In the genomic region with DNA sequence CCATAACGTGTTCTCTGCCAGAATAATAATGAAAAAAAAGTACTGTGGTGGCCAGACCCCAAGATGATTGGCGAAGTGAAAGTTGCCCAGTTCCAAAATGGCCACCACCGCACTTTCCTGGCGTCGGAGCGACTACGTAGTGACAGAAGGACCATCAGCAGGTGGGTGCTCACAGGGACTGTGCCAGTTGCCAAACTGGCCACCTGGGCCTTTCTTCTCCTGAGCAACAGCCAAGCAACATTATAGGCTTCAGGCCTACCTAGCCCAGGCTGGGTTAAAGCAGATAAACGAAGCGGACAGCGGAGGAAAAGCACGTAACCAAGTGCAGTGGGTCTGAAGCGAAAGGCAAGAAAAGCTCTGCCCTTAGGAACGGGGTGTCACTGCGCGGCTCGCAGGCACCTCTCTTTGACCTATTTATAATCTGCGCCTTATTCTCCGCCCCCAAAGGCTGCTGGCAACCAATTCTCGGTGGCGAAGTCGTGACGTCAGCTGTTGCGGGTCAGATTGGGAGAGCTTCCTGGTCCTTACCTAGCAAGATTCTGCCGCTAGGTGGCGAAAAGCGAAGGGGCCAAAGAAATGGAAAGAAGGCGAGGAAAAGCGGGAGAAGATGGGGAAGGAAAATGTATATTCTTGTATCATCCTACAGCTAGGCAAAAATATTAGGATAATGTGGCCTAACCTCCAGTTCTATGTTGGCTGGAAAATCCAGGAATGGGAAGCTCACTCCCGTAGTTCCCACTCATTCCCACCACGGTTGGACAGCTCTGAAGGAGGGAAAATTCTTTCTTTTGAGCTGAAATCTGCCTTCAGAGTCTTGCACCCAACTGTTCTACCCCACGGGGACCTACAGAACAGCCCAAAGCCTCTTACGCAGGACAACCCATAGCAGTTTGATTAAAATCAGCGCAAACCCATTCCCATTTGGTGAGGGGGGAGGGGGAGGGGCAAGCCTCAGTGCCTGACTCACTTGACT, we compare ENCODE assay signal across 8 cellular contexts. TPM values are rescaled to one million over a fixed set of nuclear protein-coding genes. Genes with fewer than 3 reads are reported as not detected.
DNase-seq lines count a peak whose midpoint lies in the region; ATAC-seq, FAIRE-seq and TF ChIP-seq lines count a peak whose summit lies in the region.

No MANE protein-coding gene starts in this region.

- BruUV-seq in MCF 10A (replicated peaks; lab: Mats Ljungman, UMichigan), result TSS peak; percentile 97

- peak; percentile 93 to 94 for ATAC-seq in A549
- ATAC-seq in HG03066 (IDR thresholded peaks at IDR 0.05; ENCODE audit: low read depth, unreplicated experiment), result peak; percentile 94

- H3K36me3 ChIP-seq in skeletal muscle tissue (ENCODE audit: control insufficient read depth in 3 of 3, insufficient read depth in 3 of 3, low read length in 3 of 3), result no peaks in the 10 kb centered on the region

- no peak for TF ChIP-seq EP300 in A549 (IDR thresholded peaks at IDR 0.05)

- CTCF ChIA-PET in A549 (lab: Yijun Ruan, JAX), result interaction anchor here (0.8 to 12.2 kb wide), 20 partner anchors 11 to 809 kb away, joined by 3 to 183 read pairs (median 4); a partner anchor contains a TSS
- CTCF ChIA-PET in MCF 10A (lab: Yijun Ruan, JAX), result interaction anchor here (0.6 to 12.8 kb wide), 36 partner anchors 8 to 1544 kb away, joined by 3 to 369 read pairs (median 5); a partner anchor contains a TSS

- H3K4me3 Mint-ChIP-seq in MCF 10A (ENCODE audit: unreplicated experiment), result peak overlapping the region; percentile 88

- no peaks in the 10 kb centered on the region for H3K9me3 ChIP-seq in A549
- H3K9me3 ChIP-seq in iPS-18c (ENCODE audit: control insufficient read depth, insufficient read depth, low read length), result no peaks in the 10 kb centered on the region
- H3K9me3 ChIP-seq in skeletal muscle tissue (ENCODE audit: control insufficient read depth in 3 of 3, low read length in 3 of 3), result no peaks in the 10 kb centered on the region

- peaks cover 7% of the 10 kb centered on the region for H3K4me1 Mint-ChIP-seq in MCF 10A (ENCODE audit: insufficient read depth, unreplicated experiment)

- H3K27me3 ChIP-seq in skeletal muscle tissue (ENCODE audit: control insufficient read depth in 3 of 3, insufficient read depth in 3 of 3, low read length in 3 of 3), result no peaks in the 10 kb centered on the region

- TF ChIP-seq CTCF in A549 (IDR thresholded peaks at IDR 0.05) (peak; percentile 64), MCF 10A (IDR thresholded peaks at IDR 0.05; ENCODE audit: unreplicated experiment) (peak; percentile 72)

- POLR2A ChIA-PET in A549 (lab: Yijun Ruan, JAX), result interaction anchor here (0.6 to 1.3 kb wide), 6 partner anchors 17 to 411 kb away, joined by 3 to 13 read pairs (median 3); a partner anchor contains a TSS
- POLR2A ChIA-PET in MCF 10A (lab: Yijun Ruan, JAX), result interaction anchor here (0.5 to 2.8 kb wide), 18 partner anchors 12 to 1064 kb away, joined by 3 to 20 read pairs (median 4); a partner anchor contains a TSS

- H3K4me1 ChIP-seq in A549 (no peaks in the 10 kb centered on the region), skeletal muscle tissue (ENCODE audit: control insufficient read depth in 3 of 3, insufficient read depth in 3 of 3, low read length in 3 of 3) (peaks cover 4% of the 10 kb centered on the region in 3 donors)

- H3K4me3 ChIP-seq in A549, result peak overlapping the region; percentile 48
- peak overlapping the region; percentile 43; the same call in 1 of the 2 replicates for H3K4me3 ChIP-seq in iPS-18c (ENCODE audit: insufficient read depth, low read depth, low read length)
- peak overlapping the region; percentile 91 to 99 (median 95) for H3K4me3 ChIP-seq in skeletal muscle tissue (ENCODE audit: low read length in 3 of 3)

- peak overlapping the region; percentile 97 for H3K27ac Mint-ChIP-seq in MCF 10A (ENCODE audit: low read depth, unreplicated experiment)

- TF ChIP-seq POLR2A in A549 (IDR thresholded peaks at IDR 0.05; ENCODE audit: low read length), result peak; percentile 57
- peak; percentile 79 for TF ChIP-seq POLR2A in GM18526 (IDR thresholded peaks at IDR 0.05; ENCODE audit: extremely low read depth, insufficient read length)

- H3K9me3 Mint-ChIP-seq in MCF 10A (ENCODE audit: unreplicated experiment), result no peaks in the 10 kb centered on the region

- H3K4me2 ChIP-seq in A549, result peak overlapping the region; percentile 83

- H3K36me3 Mint-ChIP-seq in MCF 10A (ENCODE audit: insufficient read depth, unreplicated experiment), result no peaks in the 10 kb centered on the region

- H3K27ac ChIP-seq in A549, result peak overlapping the region; percentile 71 to 87
- H3K27ac ChIP-seq in skeletal muscle tissue (ENCODE audit: low read depth, low read length), result peak overlapping the region; percentile 93

- H3K27me3 Mint-ChIP-seq in MCF 10A (ENCODE audit: insufficient read depth, unreplicated experiment), result no peaks in the 10 kb centered on the region

- DNase-seq in A549 (ENCODE audit: low read depth in 1 of 2, low spot score in 1 of 2), result peak; percentile 94 to 95
- peak; percentile 89 for DNase-seq in NCI-H2107 treated with DMSO at 0.1 percent for 48 hours (lab: John Stamatoyannopoulos, UW; ENCODE audit: unreplicated experiment)
- DNase-seq in UCSD-AML1 (lab: John Stamatoyannopoulos, UW; ENCODE audit: unreplicated experiment), result peak; percentile 92
- DNase-seq in MCF 10A (ENCODE audit: unreplicated experiment), result peak; percentile 99

- intact Hi-C loops in MCF 10A (cut with micrococcal nuclease), result loop anchor here (1.0 to 5.0 kb wide), 2 partner anchors 35 to 197 kb away; no protein-coding TSS in a partner anchor

- TF ChIP-seq RAD21 in A549 (conservative IDR thresholded peaks at IDR 0.05 in 1 of 2, IDR thresholded peaks at IDR 0.05 in 1 of 2), result no peak

- FAIRE-seq in A549 (lab: Jason Lieb, UNC), result no peak

- 2% methylated on average over 32 of the region's 33 CpGs for WGBS in A549 (ENCODE audit: missing lambda C conversion rate)

- H3K9ac ChIP-seq in skeletal muscle tissue (ENCODE audit: low read depth in 1 of 3, low read length in 3 of 3), result peak overlapping the region; percentile 94 to 98 (median 95)

TF ChIP-seq in A549, 52 proteins besides CTCF, POLR2A, EP300 and RAD21:
- TF ChIP-seq, protein P1, sequence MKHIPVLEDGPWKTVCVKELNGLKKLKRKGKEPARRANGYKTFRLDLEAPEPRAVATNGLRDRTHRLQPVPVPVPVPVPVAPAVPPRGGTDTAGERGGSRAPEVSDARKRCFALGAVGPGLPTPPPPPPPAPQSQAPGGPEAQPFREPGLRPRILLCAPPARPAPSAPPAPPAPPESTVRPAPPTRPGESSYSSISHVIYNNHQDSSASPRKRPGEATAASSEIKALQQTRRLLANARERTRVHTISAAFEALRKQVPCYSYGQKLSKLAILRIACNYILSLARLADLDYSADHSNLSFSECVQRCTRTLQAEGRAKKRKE (CRISPR knock-in tag; IDR thresholded peaks at IDR 0.05; ENCODE audit: low read depth), result no peak
- TF ChIP-seq RARB (CRISPR knock-in tag; IDR thresholded peaks at IDR 0.05) (no peak), RFX5 (IDR thresholded peaks at IDR 0.05) (peak; percentile 99), JUN (IDR thresholded peaks at IDR 0.05) (peak in 1 of 2 experiments; percentile 34; a peak in 1 of 5 replicates), PHF8 (IDR thresholded peaks at IDR 0.05; ENCODE audit: borderline replicate concordance, low read depth) (peak; percentile 30; the same call in 1 of the 2 replicates), CEBPB (IDR thresholded peaks at IDR 0.05) (no peak)
- TF ChIP-seq, protein P2, sequence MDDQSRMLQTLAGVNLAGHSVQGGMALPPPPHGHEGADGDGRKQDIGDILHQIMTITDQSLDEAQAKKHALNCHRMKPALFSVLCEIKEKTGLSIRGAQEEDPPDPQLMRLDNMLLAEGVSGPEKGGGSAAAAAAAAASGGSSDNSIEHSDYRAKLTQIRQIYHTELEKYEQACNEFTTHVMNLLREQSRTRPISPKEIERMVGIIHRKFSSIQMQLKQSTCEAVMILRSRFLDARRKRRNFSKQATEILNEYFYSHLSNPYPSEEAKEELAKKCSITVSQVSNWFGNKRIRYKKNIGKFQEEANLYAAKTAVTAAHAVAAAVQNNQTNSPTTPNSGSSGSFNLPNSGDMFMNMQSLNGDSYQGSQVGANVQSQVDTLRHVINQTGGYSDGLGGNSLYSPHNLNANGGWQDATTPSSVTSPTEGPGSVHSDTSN (IDR thresholded peaks at IDR 0.05), result no peak
- TF ChIP-seq, protein P3, sequence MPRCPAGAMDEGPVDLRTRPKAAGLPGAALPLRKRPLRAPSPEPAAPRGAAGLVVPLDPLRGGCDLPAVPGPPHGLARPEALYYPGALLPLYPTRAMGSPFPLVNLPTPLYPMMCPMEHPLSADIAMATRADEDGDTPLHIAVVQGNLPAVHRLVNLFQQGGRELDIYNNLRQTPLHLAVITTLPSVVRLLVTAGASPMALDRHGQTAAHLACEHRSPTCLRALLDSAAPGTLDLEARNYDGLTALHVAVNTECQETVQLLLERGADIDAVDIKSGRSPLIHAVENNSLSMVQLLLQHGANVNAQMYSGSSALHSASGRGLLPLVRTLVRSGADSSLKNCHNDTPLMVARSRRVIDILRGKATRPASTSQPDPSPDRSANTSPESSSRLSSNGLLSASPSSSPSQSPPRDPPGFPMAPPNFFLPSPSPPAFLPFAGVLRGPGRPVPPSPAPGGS (IDR thresholded peaks at IDR 0.05), result 0 out of 3 replicates have a peak, but pooled peaks have one; percentile 37

RNA-seq across cellular contexts. Expression of a gene that starts 6.9 kb away (rescaled TPM):
- polyA plus RNA-seq in A549 (2011; rRNA removed) (not detected in 2 replicates), A549 (2017; fragmentation: RNase III; extraction: RNeasy Plus Mini Kit Qiagen cat#74134 plus additional on column Dnase treatment) (not detected in 3 replicates)
- not detected in 2 replicates for polyA plus RNA-seq in A549 (2012; cell fraction: cytosol; rRNA removed)
- not detected in 2 replicates for polyA plus RNA-seq in A549 (2012; cell fraction: nucleus; rRNA removed)
- polyA minus RNA-seq in A549 (2011; rRNA and poly(A)+ RNA removed), result not detected in 2 replicates
- total RNA-seq in MCF 10A (2022) (not detected in 2 replicates), skeletal muscle tissue (not detected)

RNA-seq across cellular contexts. Expression of a gene that starts 17.0 kb away (rescaled TPM):
- polyA plus RNA-seq in A549 (2011; rRNA removed) (6.8 and 11.0 TPM in 2 replicates), A549 (2017; fragmentation: RNase III; extraction: RNeasy Plus Mini Kit Qiagen cat#74134 plus additional on column Dnase treatment) (8.2 to 9.7 TPM (median 9.0 TPM) in 3 replicates)
- 6.1 and 6.5 TPM in 2 replicates for polyA plus RNA-seq in A549 (2012; cell fraction: cytosol; rRNA removed)
- polyA plus RNA-seq in A549 (2012; cell fraction: nucleus; rRNA removed), result 40.3 and 57.4 TPM in 2 replicates
- polyA minus RNA-seq in A549 (2011; rRNA and poly(A)+ RNA removed), result 7.9 and 13.0 TPM in 2 replicates
- total RNA-seq in MCF 10A (2022) (38.8 and 43.9 TPM in 2 replicates), skeletal muscle tissue (9.9 TPM)

RNA-seq across cellular contexts. Expression of a gene that starts 31.0 kb away (rescaled TPM):
- polyA plus RNA-seq in A549 (2011; rRNA removed) (0.07 and 0.08 TPM in 2 replicates), A549 (2017; fragmentation: RNase III; extraction: RNeasy Plus Mini Kit Qiagen cat#74134 plus additional on column Dnase treatment) (not detected in 3 replicates)
- not detected in 2 replicates for polyA plus RNA-seq in A549 (2012; cell fraction: cytosol; rRNA removed)
- polyA plus RNA-seq in A549 (2012; cell fraction: nucleus; rRNA removed), result 0.05 and 0.11 TPM in 2 replicates
- polyA minus RNA-seq in A549 (2011; rRNA and poly(A)+ RNA removed), result not detected in 2 replicates
- total RNA-seq in MCF 10A (2022) (0.23 TPM in 1 of 2 replicates, not detected in the other), skeletal muscle tissue (not detected)

Comparison
In these comparisons a context has a peak if more than half of its experiments do, and no peak if none do; other contexts are left out.
1. Peak in every context shown above with its lines: DNase-seq, ATAC-seq, H3K4me3 ChIP-seq and H3K27ac ChIP-seq.
2. H3K4me3 ChIP-seq: peak in every context shown above with its lines; median percentile 95 in skeletal muscle tissue; 48 in A549; 43 in iPS-18c.